1 cellular context compared by ENCODE assay signal in genomic region chr2:8488001-8488738, GRCh38.
TF ChIP-seq lines count a peak whose summit lies in the region.

No MANE protein-coding gene starts in this region.

TF ChIP-seq in HepG2, 621 proteins besides CTCF, POLR2A, EP300 and RAD21 (continued from another document):
- TF ChIP-seq CREB3 (CRISPR knock-in tag; IDR thresholded peaks at IDR 0.05) (no peak), ZNF407 (CRISPR knock-in tag; IDR thresholded peaks at IDR 0.05; ENCODE audit: not compliant biosample characterization) (no peak), ATAD3A (CRISPR knock-in tag; IDR thresholded peaks at IDR 0.05) (no peak), ZNF232 (CRISPR knock-in tag; IDR thresholded peaks at IDR 0.05; ENCODE audit: borderline replicate concordance) (no peak), CCAR2 (optimal IDR thresholded peaks at IDR 0.05; ENCODE audit: low read depth, low read length) (no peak), ATF6 (CRISPR knock-in tag; conservative IDR thresholded peaks at IDR 0.05) (no peak), PHF20 (CRISPR knock-in tag; IDR thresholded peaks at IDR 0.05) (no peak), ZNF20 (CRISPR knock-in tag; IDR thresholded peaks at IDR 0.05) (no peak)
